Comparison of ENCODE assay signal across 19 cellular contexts in genomic region chr11:1123970-1124369, GRCh38. TPM values are rescaled to one million over a fixed set of nuclear protein-coding genes. Genes with fewer than 3 reads are reported as not detected.
"Had no signal": no experiment of that assay in that cellular context is flagged by ENCODE, and none has a peak within 500 bp of the region (broad histone marks: within the 10 kb centered on the region; RNA-seq: fewer than 3 reads in every experiment).

No MANE protein-coding gene starts in this region.

- H3K9me3 ChIP-seq: gastrocnemius medialis, lower lobe of right lung, SK-N-SH, tibial nerve had no signal

- ATAC-seq: effector memory CD8-positive, alpha-beta T cell; gastrocnemius medialis; lower lobe of right lung had no signal

- H3K9me3 Mint-ChIP-seq: brain, neural progenitor cell had no signal

- H3K36me3 Mint-ChIP-seq: activated naive CD4-positive, alpha-beta T cell treated with anti-CD3 and anti-CD28 coated beads, Interleukin-2, amount 10 ng/mL, durations not matched to agents 7 days and 5 days; brain; mesothelial cell of epicardium; neural progenitor cell had no signal

- DNase-seq: activated naive CD4-positive, alpha-beta T cell treated with anti-CD3 and anti-CD28 coated beads, Interleukin-2, amount 10 ng/mL, durations not matched to agents 7 days and 5 days; activated T-cell treated with anti-CD3 and anti-CD28 coated beads, Interleukin-2, amount 50 U/mL, for 48 hours; amygdala; effector memory CD8-positive, alpha-beta T cell; gastrocnemius medialis; kidney glomerular epithelial cell; lower lobe of right lung; SK-N-SH; small intestine had no signal

- H3K4me3 ChIP-seq: gastrocnemius medialis, lower lobe of right lung, neural progenitor cell, tibial nerve had no signal

- H3K27ac ChIP-seq: epithelial cell of prostate, gastrocnemius medialis, lower lobe of right lung, neural progenitor cell, parathyroid adenoma, tibial nerve had no signal

- H3K27ac Mint-ChIP-seq: activated naive CD4-positive, alpha-beta T cell treated with anti-CD3 and anti-CD28 coated beads, Interleukin-2, amount 10 ng/mL, durations not matched to agents 7 days and 5 days; brain; effector memory CD8-positive, alpha-beta T cell; mesothelial cell of epicardium; neural progenitor cell; T-helper 1 cell treated with Interleukin-12 subunit alpha and Interleukin-12 subunit beta and Interleukin-4 antibody, amounts not matched to agents 30 μg/mL and 1 μg/mL, for 36 hours had no signal

- H3K4me1 ChIP-seq: gastrocnemius medialis, lower lobe of right lung, neural progenitor cell, parathyroid adenoma, tibial nerve had no signal

- H3K4me1 Mint-ChIP-seq: activated naive CD4-positive, alpha-beta T cell treated with anti-CD3 and anti-CD28 coated beads, Interleukin-2, amount 10 ng/mL, durations not matched to agents 7 days and 5 days; central memory CD8-positive, alpha-beta T cell; mesothelial cell of epicardium; neural progenitor cell had no signal

- H3K36me3 ChIP-seq: gastrocnemius medialis, lower lobe of right lung, neural progenitor cell, tibial nerve had no signal

- H3K4me3 Mint-ChIP-seq: activated naive CD4-positive, alpha-beta T cell treated with anti-CD3 and anti-CD28 coated beads, Interleukin-2, amount 10 ng/mL, durations not matched to agents 7 days and 5 days; brain; central memory CD8-positive, alpha-beta T cell; effector memory CD8-positive, alpha-beta T cell; mesothelial cell of epicardium; neural progenitor cell; T-helper 1 cell treated with Interleukin-12 subunit alpha and Interleukin-12 subunit beta and Interleukin-4 antibody, amounts not matched to agents 30 μg/mL and 1 μg/mL, for 36 hours had no signal

RNA-seq across cellular contexts. Expression of gene MUC5AC, which starts 33.8 kb away (rescaled TPM):
- total RNA-seq: activated CD8-positive, alpha-beta memory T cell treated with anti-CD3 and anti-CD28 coated beads for 36 hours; gastrocnemius medialis; mesothelial cell of epicardium; subcutaneous adipose tissue; tibial nerve had no signal
- polyA plus RNA-seq: SK-N-SH had no signal

RNA-seq across cellular contexts. Expression of gene MUC2, which starts 49.3 kb away (rescaled TPM):
- total RNA-seq: activated CD8-positive, alpha-beta memory T cell treated with anti-CD3 and anti-CD28 coated beads for 36 hours; lower lobe of right lung; tibial nerve had no signal
- polyA plus RNA-seq: SK-N-SH had no signal
